In genomic region chr6:166470863-166471410, GRCh38 we compare ENCODE assay signal across 23 cellular contexts.
"Had no signal": no experiment of that assay in that cellular context is flagged by ENCODE, and none has a peak within 500 bp of the region (broad histone marks: within the 10 kb centered on the region; RNA-seq: fewer than 3 reads in every experiment).

No MANE protein-coding gene starts in this region.

- H3K4me1 ChIP-seq: adrenal gland had no signal

- DNase-seq: activated B cell treated with CpG ODN at 0.5 μM for 24 hours; activated CD4-positive, alpha-beta T cell treated with anti-CD3 and anti-CD28 coated beads for 1 hour; activated CD4-positive, alpha-beta T cell treated with anti-CD3 and anti-CD28 coated beads, Interleukin-2, amount 10 ng/mL, durations not matched to agents 24 days and 14 days; activated CD4-positive, alpha-beta T cell treated with anti-CD3 and anti-CD28 coated beads, Interleukin-2, amount 50 U/mL, for 48 hours; activated CD8-positive, alpha-beta memory T cell treated with anti-CD3 and anti-CD28 coated beads for 24 hours; activated gamma-delta T cell treated with Interleukin-2 at 50 U/mL for 16 hours; activated naive CD4-positive, alpha-beta T cell treated with anti-CD3 and anti-CD28 coated beads, Interleukin-2, amount 50 U/mL, for 16 hours; activated naive CD8-positive, alpha-beta T cell treated with anti-CD3 and anti-CD28 coated beads, Interleukin-2, amount 10 ng/mL, durations not matched to agents 7 days and 5 days; activated T-cell treated with anti-CD3 and anti-CD28 coated beads, Interleukin-2, amount 50 U/mL, for 4 hours; adrenal gland; cerebellar nuclear complex; MG63; MV-4-11; NCI-H1105; NCI-H1436; NCI-H1694 treated with DMSO at 0.1 percent for 48 hours; NCI-H2081; NCI-H510A treated with DMSO at 0.1 percent for 48 hours; NCI-H69; PC-3; SHP77 treated with DMSO at 0.1 percent for 48 hours; T-helper 17 cell; T1000 had no signal

- H3K27ac ChIP-seq: adrenal gland had no signal

- H3K27me3 ChIP-seq: adrenal gland, MG63 had no signal

- ATAC-seq: activated T-cell treated with anti-CD3 and anti-CD28 coated beads, Interleukin-2, amount 50 U/mL, for 4 hours; PC-3; T-helper 17 cell had no signal

- H3K9me3 ChIP-seq: adrenal gland, MG63 had no signal

- H3K4me3 ChIP-seq: adrenal gland, MG63 had no signal
